ENCODE assay signal across 30 cellular contexts in the genomic region with DNA sequence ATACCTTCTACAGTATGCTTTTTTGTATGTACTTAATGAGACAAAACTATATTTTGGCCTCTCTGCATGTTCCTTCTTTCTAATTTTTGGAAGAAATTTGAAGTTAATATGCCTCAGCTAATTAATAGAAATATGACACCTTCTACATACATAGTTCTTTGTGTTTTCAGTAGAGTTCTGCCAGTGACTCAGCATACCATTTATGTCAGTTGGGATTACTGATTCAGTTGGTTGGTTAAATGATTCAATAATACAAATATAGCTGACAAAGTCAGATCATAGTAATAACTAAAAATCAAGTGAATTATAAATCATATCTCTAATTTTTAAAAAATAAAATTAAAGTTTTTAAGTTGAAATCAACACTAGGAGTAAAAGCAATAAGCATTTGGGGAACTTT. TPM values are rescaled to one million over a fixed set of nuclear protein-coding genes. Genes with fewer than 3 reads are reported as not detected.
"Had no signal": no experiment of that assay in that cellular context is flagged by ENCODE, and none has a peak within 500 bp of the region (broad histone marks: within the 10 kb centered on the region; RNA-seq: fewer than 3 reads in every experiment).

No MANE protein-coding gene starts in this region.

- H3K27ac ChIP-seq: adrenal gland, body of pancreas, KMS-11, PC-9 had no signal

- ATAC-seq: activated CD8-positive, alpha-beta T cell treated with anti-CD3 and anti-CD28 coated beads for 36 hours; body of pancreas had no signal

- H3K4me1 ChIP-seq: adrenal gland, body of pancreas had no signal

- H3K36me3 ChIP-seq: adrenal gland had no signal

- H3K36me3 Mint-ChIP-seq: activated naive CD4-positive, alpha-beta T cell treated with anti-CD3 and anti-CD28 coated beads, Interleukin-2, amount 50 U/mL, for 24 hours; activated naive CD8-positive, alpha-beta T cell treated with anti-CD3 and anti-CD28 coated beads, Interleukin-2, amount 10 ng/mL, durations not matched to agents 7 days and 5 days had no signal

- H3K27me3 Mint-ChIP-seq: activated CD4-positive, alpha-beta T cell treated with anti-CD3 and anti-CD28 coated beads, Interleukin-2, amount 10 ng/mL, durations not matched to agents 24 days and 14 days had no signal

- H3K9ac ChIP-seq: KMS-11 had no signal

- H3K4me1 Mint-ChIP-seq: activated CD4-positive, alpha-beta T cell treated with anti-CD3 and anti-CD28 coated beads, Interleukin-2, amount 10 ng/mL, durations not matched to agents 24 days and 14 days; activated naive CD4-positive, alpha-beta T cell treated with anti-CD3 and anti-CD28 coated beads, Interleukin-2, amount 50 U/mL, for 24 hours; activated naive CD8-positive, alpha-beta T cell treated with anti-CD3 and anti-CD28 coated beads, Interleukin-2, amount 10 ng/mL, durations not matched to agents 7 days and 5 days had no signal

- H3K9me3 ChIP-seq: adrenal gland, body of pancreas had no signal

- H2AFZ ChIP-seq: PC-9 had no signal

- H3K4me3 Mint-ChIP-seq: activated CD4-positive, alpha-beta T cell treated with anti-CD3 and anti-CD28 coated beads, Interleukin-2, amount 10 ng/mL, durations not matched to agents 24 days and 14 days; activated CD8-positive, alpha-beta T cell treated with anti-CD3 and anti-CD28 coated beads for 36 hours; activated naive CD4-positive, alpha-beta T cell treated with anti-CD3 and anti-CD28 coated beads, Interleukin-2, amount 50 U/mL, for 24 hours; activated naive CD8-positive, alpha-beta T cell treated with anti-CD3 and anti-CD28 coated beads, Interleukin-2, amount 10 ng/mL, durations not matched to agents 7 days and 5 days; activated T-cell treated with anti-CD3 and anti-CD28 coated beads, Interleukin-2, amount 50 U/mL, for 24 hours had no signal

- H3K4me3 ChIP-seq: adrenal gland, body of pancreas, PC-9 had no signal

- H3K9me3 Mint-ChIP-seq: activated CD8-positive, alpha-beta T cell treated with anti-CD3 and anti-CD28 coated beads for 36 hours; activated naive CD4-positive, alpha-beta T cell treated with anti-CD3 and anti-CD28 coated beads, Interleukin-2, amount 50 U/mL, for 24 hours; activated naive CD8-positive, alpha-beta T cell treated with anti-CD3 and anti-CD28 coated beads, Interleukin-2, amount 10 ng/mL, durations not matched to agents 7 days and 5 days; activated T-helper 2 cell treated with anti-CD3 and anti-CD28 coated beads, Interferon-gamma antibody, Interleukin-2, Interleukin-4, amounts not matched to agents 10 μg/mL and 5 μg/mL and 100 μg/mL, durations not matched to agents 14 hours and 24 hours and 36 hours had no signal

- H3K27ac Mint-ChIP-seq: activated CD4-positive, alpha-beta T cell treated with anti-CD3 and anti-CD28 coated beads, Interleukin-2, amount 10 ng/mL, durations not matched to agents 24 days and 14 days; activated CD8-positive, alpha-beta T cell treated with anti-CD3 and anti-CD28 coated beads for 36 hours; activated naive CD4-positive, alpha-beta T cell treated with anti-CD3 and anti-CD28 coated beads, Interleukin-2, amount 50 U/mL, for 24 hours; activated naive CD8-positive, alpha-beta T cell treated with anti-CD3 and anti-CD28 coated beads, Interleukin-2, amount 10 ng/mL, durations not matched to agents 7 days and 5 days; activated T-cell treated with anti-CD3 and anti-CD28 coated beads, Interleukin-2, amount 50 U/mL, for 24 hours; activated T-helper 2 cell treated with anti-CD3 and anti-CD28 coated beads, Interferon-gamma antibody, Interleukin-2, Interleukin-4, amounts not matched to agents 10 μg/mL and 5 μg/mL and 100 μg/mL, durations not matched to agents 14 hours and 24 hours and 36 hours had no signal

- H3K27me3 ChIP-seq: adrenal gland, body of pancreas had no signal

- DNase-seq: activated CD4-positive, alpha-beta T cell treated with anti-CD3 and anti-CD28 coated beads, Interleukin-2, amount 10 ng/mL, durations not matched to agents 24 days and 14 days; activated CD4-positive, alpha-beta T cell treated with anti-CD3 and anti-CD28 coated beads, Interleukin-2, amount 50 U/mL, for 4 hours; activated CD8-positive, alpha-beta T cell treated with anti-CD3 and anti-CD28 coated beads for 36 hours; activated gamma-delta T cell; activated naive CD4-positive, alpha-beta T cell treated with Interleukin-2 at 50 U/mL for 16 hours; activated naive CD8-positive, alpha-beta T cell treated with anti-CD3 and anti-CD28 coated beads, Interleukin-2, amount 10 ng/mL, durations not matched to agents 7 days and 5 days; activated T-cell treated with anti-CD3 and anti-CD28 coated beads, Interleukin-2, amount 50 U/mL, for 24 hours; adrenal gland; body of pancreas; NCI-H1092 treated with DMSO at 0.1 percent for 48 hours; NCI-H1417; NCI-H146; NCI-H187; NCI-H2029 treated with DMSO at 0.1 percent for 48 hours; NCI-H2107; NCI-H2171; NCI-H510A; NCI-H526; NCI-H748 treated with DMSO at 0.1 percent for 48 hours; NK-92 treated with Interleukin-12 subunit alpha and Interleukin-12 subunit beta, amount 100 ng/mL, for 24 hours; PC-9; Right ventricle myocardium superior; SW 1271; T-helper 1 cell; T1000 had no signal

- H3K4me2 ChIP-seq: KMS-11, PC-9 had no signal

RNA-seq across cellular contexts. Expression of gene BTC, which starts 16.8 kb away (rescaled TPM):
- total RNA-seq: activated CD4-positive, alpha-beta T cell treated with anti-CD3 and anti-CD28 coated beads, Interleukin-2, amount 10 ng/mL, durations not matched to agents 24 days and 14 days; activated CD8-positive, alpha-beta memory T cell treated with anti-CD3 and anti-CD28 coated beads for 36 hours; activated CD8-positive, alpha-beta T cell treated with anti-CD3 and anti-CD28 coated beads for 36 hours; activated naive CD8-positive, alpha-beta T cell treated with anti-CD3 and anti-CD28 coated beads, Interleukin-2, amount 10 ng/mL, durations not matched to agents 7 days and 5 days; activated T-helper 2 cell treated with anti-CD3 and anti-CD28 coated beads, Interferon-gamma antibody, Interleukin-2, Interleukin-4, amounts not matched to agents 10 μg/mL and 5 μg/mL and 100 μg/mL, durations not matched to agents 14 hours and 24 hours and 36 hours; Right ventricle myocardium superior; T-helper 2 cell treated with Interferon-gamma antibody and Interleukin-4, amounts not matched to agents 100 ng/mL and 5 ng/mL, for 36 hours had no signal
